9 cellular contexts compared by ENCODE assay signal in the genomic region with DNA sequence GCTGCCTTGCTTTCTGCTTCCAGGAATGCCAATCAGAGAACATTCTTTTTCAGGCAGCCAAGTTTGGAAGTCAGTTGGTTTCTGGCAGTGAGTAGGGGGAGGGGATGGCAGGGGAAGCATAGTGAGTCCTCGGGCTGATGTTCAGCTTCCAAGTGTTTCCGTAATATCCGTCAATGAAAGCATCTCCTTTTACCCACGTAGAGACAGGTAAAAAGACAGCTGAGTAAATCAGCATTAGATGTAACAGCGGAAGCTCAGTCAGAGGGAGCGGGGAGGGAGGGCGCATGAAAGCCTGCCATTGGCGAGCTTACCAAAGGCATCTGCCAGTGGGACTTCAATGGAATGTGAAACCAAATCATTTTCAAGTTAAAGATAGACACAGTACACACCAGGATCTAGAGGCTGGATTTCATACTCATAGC.
A peak's percentile ranks its signal among the peaks of the same experiment; 100 is the strongest.
DNase-seq lines count a peak whose midpoint lies in the region; ATAC-seq and TF ChIP-seq lines count a peak whose summit lies in the region.
"Had no signal": no experiment of that assay in that cellular context is flagged by ENCODE, and none has a peak within 500 bp of the region (broad histone marks: within the 10 kb centered on the region; RNA-seq: fewer than 3 reads in every experiment).

No MANE protein-coding gene starts in this region.

- no peaks in the 10 kb centered on the region for H3K27me3 Mint-ChIP-seq in nephron progenitor cell (ENCODE audit: low read depth, poor library complexity)
- H3K27me3 Mint-ChIP-seq in activated CD4-positive, alpha-beta T cell treated with anti-CD3 and anti-CD28 coated beads, Interleukin-2, amount 10 ng/mL, durations not matched to agents 24 days and 14 days: no peaks in the 10 kb centered on the region
- peaks cover 0 to 4% (median 0%) of the 10 kb centered on the region in 3 donors for H3K27me3 Mint-ChIP-seq in immature natural killer cell (ENCODE audit: low read depth in 3 of 3)

- H3K27ac Mint-ChIP-seq in nephron progenitor cell: no peak overlapping the region
- no peak overlapping the region for H3K27ac Mint-ChIP-seq in activated CD4-positive, alpha-beta T cell treated with anti-CD3 and anti-CD28 coated beads, Interleukin-2, amount 10 ng/mL, durations not matched to agents 24 days and 14 days
- H3K27ac Mint-ChIP-seq in immature natural killer cell: no peak overlapping the region

- no peaks in the 10 kb centered on the region for H3K9me3 Mint-ChIP-seq in nephron progenitor cell
- H3K9me3 Mint-ChIP-seq in activated CD4-positive, alpha-beta T cell treated with anti-CD3 and anti-CD28 coated beads, Interleukin-2, amount 10 ng/mL, durations not matched to agents 24 days and 14 days: no peaks in the 10 kb centered on the region
- no peaks in the 10 kb centered on the region for H3K9me3 Mint-ChIP-seq in immature natural killer cell

- no peaks in the 10 kb centered on the region for H3K27me3 ChIP-seq in SJCRH30

- no peaks in the 10 kb centered on the region for H3K4me1 ChIP-seq in SJCRH30

- H3K4me3 Mint-ChIP-seq in nephron progenitor cell (peak overlapping the region; percentile 79), immature natural killer cell (no peak overlapping the region)
- H3K4me3 Mint-ChIP-seq in activated CD4-positive, alpha-beta T cell treated with anti-CD3 and anti-CD28 coated beads, Interleukin-2, amount 10 ng/mL, durations not matched to agents 24 days and 14 days: no peak overlapping the region

- no peak for TF ChIP-seq CTCF in fibroblast of villous mesenchyme (IDR thresholded peaks at IDR 0.05; ENCODE audit: insufficient read depth, low read depth, low read length)
- no peak for TF ChIP-seq CTCF in nephron progenitor cell (IDR thresholded peaks at IDR 0.05)

- peak overlapping the region; percentile 50 for H3K4me3 ChIP-seq in SJCRH30
- peak overlapping the region; percentile 43 for H3K4me3 ChIP-seq in fibroblast of villous mesenchyme (ENCODE audit: low read depth, low read length)

- H3K4me1 Mint-ChIP-seq in nephron progenitor cell: peaks cover 25% of the 10 kb centered on the region
- no peaks in the 10 kb centered on the region for H3K4me1 Mint-ChIP-seq in activated CD4-positive, alpha-beta T cell treated with anti-CD3 and anti-CD28 coated beads, Interleukin-2, amount 10 ng/mL, durations not matched to agents 24 days and 14 days
- H3K4me1 Mint-ChIP-seq in immature natural killer cell: no peaks in the 10 kb centered on the region

- H3K36me3 Mint-ChIP-seq in nephron progenitor cell (ENCODE audit: low read depth) (no peaks in the 10 kb centered on the region), immature natural killer cell (no peaks in the 10 kb centered on the region)
- H3K36me3 Mint-ChIP-seq in activated CD4-positive, alpha-beta T cell treated with anti-CD3 and anti-CD28 coated beads, Interleukin-2, amount 10 ng/mL, durations not matched to agents 24 days and 14 days (ENCODE audit: low read depth): no peaks in the 10 kb centered on the region

- H3K9me3 ChIP-seq in SJCRH30 (replicated peaks): no peaks in the 10 kb centered on the region

- ATAC-seq in HG03565 (IDR thresholded peaks at IDR 0.05; ENCODE audit: unreplicated experiment): no peak
- ATAC-seq: esophagus mucosa had no signal

- peak overlapping the region; percentile 25; the same call in 1 of the 2 replicates for H3K27ac ChIP-seq in SJCRH30

- DNase-seq in AG08395 (ENCODE audit: low spot score) (peak; percentile 58), SJCRH30 (peak; percentile 55 to 63), fibroblast of villous mesenchyme (ENCODE audit: low read depth) (peak; percentile 51), nephron progenitor cell (peak; percentile 47), SIG-M5 treated with dmso at 0.1 percent for 504 hours (lab: John Stamatoyannopoulos, UW; ENCODE audit: unreplicated experiment) (no peak), immature natural killer cell (no peak)
- DNase-seq in activated CD4-positive, alpha-beta T cell treated with anti-CD3 and anti-CD28 coated beads, Interleukin-2, amount 10 ng/mL, durations not matched to agents 24 days and 14 days: no peak

- no peaks in the 10 kb centered on the region for H3K36me3 ChIP-seq in SJCRH30

- intact Hi-C loops in activated CD4-positive, alpha-beta T cell treated with anti-CD3 and anti-CD28 coated beads, Interleukin-2, amount 10 ng/mL, durations not matched to agents 24 days and 14 days (cut with micrococcal nuclease): no loop called here

Comparison
In these comparisons a context has a peak if more than half of its experiments do, and no peak if none do; other contexts are left out.
1. DNase-seq: peak in AG08395 (single experiment), SJCRH30 (2 of 2), fibroblast of villous mesenchyme (single experiment) and nephron progenitor cell (single experiment); none in SIG-M5 treated with dmso at 0.1 percent for 504 hours (single experiment), activated CD4-positive, alpha-beta T cell treated with anti-CD3 and anti-CD28 coated beads, Interleukin-2, amount 10 ng/mL, durations not matched to agents 24 days and 14 days (single experiment) and immature natural killer cell (0 of 3).